3 cellular contexts compared by ENCODE assay signal in the genomic region with DNA sequence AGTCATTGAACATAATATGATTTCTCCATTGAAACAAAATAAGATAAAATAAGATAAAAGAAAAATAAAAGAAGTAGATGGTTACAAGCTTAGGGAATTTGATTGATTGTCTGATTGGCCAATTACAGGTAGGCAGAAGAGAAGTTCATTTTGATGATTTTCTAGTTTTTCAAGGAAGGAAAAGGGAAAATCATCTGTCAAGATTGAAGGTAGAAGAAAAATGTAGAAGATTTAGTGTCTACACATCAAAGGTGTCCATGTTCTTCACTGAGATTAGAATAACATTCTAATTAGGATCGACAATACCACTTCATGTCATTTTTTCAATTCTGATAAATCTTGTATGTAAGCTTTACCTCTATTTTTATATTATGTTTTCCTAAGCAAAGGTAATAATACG.
"Had no signal": no experiment of that assay in that cellular context is flagged by ENCODE, and none has a peak within 500 bp of the region (broad histone marks: within the 10 kb centered on the region; RNA-seq: fewer than 3 reads in every experiment).

No MANE protein-coding gene starts in this region.

- H3K4me3 ChIP-seq: GM12878 had no signal

- DNase-seq: GDM1, GF-D8 had no signal
